In genomic region chr19:6272411-6272791, GRCh38 we compare ENCODE assay signal across 10 cellular contexts. TPM values are rescaled to one million over a fixed set of nuclear protein-coding genes. Genes with fewer than 3 reads are reported as not detected.
DNase-seq lines count a peak whose midpoint lies in the region; ATAC-seq and TF ChIP-seq lines count a peak whose summit lies in the region.
"Had no signal": no experiment of that assay in that cellular context is flagged by ENCODE, and none has a peak within 500 bp of the region (broad histone marks: within the 10 kb centered on the region; RNA-seq: fewer than 3 reads in every experiment).

No MANE protein-coding gene starts in this region.

- H3K4me3 ChIP-seq in gastroesophageal sphincter, result peak overlapping the region in 1 of 2 donors; percentile 44

- H3K4me3 Mint-ChIP-seq in CD14-positive monocyte (no peak overlapping the region), progenitor cell of endocrine pancreas (ENCODE audit: low read depth) (peak overlapping the region; percentile 54)
- H3K4me3 Mint-ChIP-seq in activated T-helper 17 cell treated with anti-CD3 and anti-CD28 coated beads, Interleukin-2, amount 50 U/mL, for 72 hours, result no peak overlapping the region
- no peak overlapping the region for H3K4me3 Mint-ChIP-seq in activated CD4-positive, alpha-beta T cell treated with anti-CD3 and anti-CD28 coated beads, Interleukin-2, amount 10 ng/mL, durations not matched to agents 24 days and 14 days

- TF ChIP-seq CTCF in CD14-positive monocyte (IDR thresholded peaks at IDR 0.05) (no peak), gastroesophageal sphincter (IDR thresholded peaks at IDR 0.05) (no peak), progenitor cell of endocrine pancreas (IDR thresholded peaks at IDR 0.05; ENCODE audit: unreplicated experiment) (no peak)

- DNase-seq in CD14-positive monocyte (ENCODE audit: low spot score) (no peak), progenitor cell of endocrine pancreas (ENCODE audit: low spot score, unreplicated experiment) (no peak), NCI-H2171 (lab: John Stamatoyannopoulos, UW) (no peak), ACHN (no peak), NCI-H446 (lab: John Stamatoyannopoulos, UW) (no peak)
- DNase-seq in activated CD4-positive, alpha-beta T cell treated with anti-CD3 and anti-CD28 coated beads, Interleukin-2, amount 10 ng/mL, durations not matched to agents 24 days and 14 days, result no peak
- DNase-seq: DND-41; effector CD8-positive, alpha-beta T cell had no signal

- H3K36me3 Mint-ChIP-seq in CD14-positive monocyte (peaks cover 38 to 48% of the 10 kb centered on the region in 2 donors), progenitor cell of endocrine pancreas (ENCODE audit: insufficient read depth) (peaks cover 15% of the 10 kb centered on the region)
- peaks cover 40% of the 10 kb centered on the region for H3K36me3 Mint-ChIP-seq in activated T-helper 17 cell treated with anti-CD3 and anti-CD28 coated beads, Interleukin-2, amount 50 U/mL, for 72 hours (ENCODE audit: low read depth)
- peaks cover 20% of the 10 kb centered on the region for H3K36me3 Mint-ChIP-seq in activated CD4-positive, alpha-beta T cell treated with anti-CD3 and anti-CD28 coated beads, Interleukin-2, amount 10 ng/mL, durations not matched to agents 24 days and 14 days (ENCODE audit: low read depth)

- H3K27me3 ChIP-seq in gastroesophageal sphincter, result no peaks in the 10 kb centered on the region

- 20 to 33% methylated on average over 1 to 3 of the region's 11 CpGs for WGBS in gastroesophageal sphincter (ENCODE audit: low coverage in 1 of 2), 2 donors

- peak overlapping the region in 6 of 7 donors; percentile 19 to 98 (median 70) for H3K27ac Mint-ChIP-seq in CD14-positive monocyte
- H3K27ac Mint-ChIP-seq in activated T-helper 17 cell treated with anti-CD3 and anti-CD28 coated beads, Interleukin-2, amount 50 U/mL, for 72 hours, result peak overlapping the region; percentile 71
- H3K27ac Mint-ChIP-seq in progenitor cell of endocrine pancreas, result peak overlapping the region; percentile 90
- no peak overlapping the region for H3K27ac Mint-ChIP-seq in activated CD4-positive, alpha-beta T cell treated with anti-CD3 and anti-CD28 coated beads, Interleukin-2, amount 10 ng/mL, durations not matched to agents 24 days and 14 days

- H3K9me3 ChIP-seq in gastroesophageal sphincter, result no peaks in the 10 kb centered on the region

- H3K4me1 ChIP-seq in gastroesophageal sphincter, result peaks cover 25 to 100% (median 63%) of the 10 kb centered on the region in 3 donors

- peaks cover 0 to 2% (median 0%) of the 10 kb centered on the region in 7 donors for H3K9me3 Mint-ChIP-seq in CD14-positive monocyte
- H3K9me3 Mint-ChIP-seq in activated T-helper 17 cell treated with anti-CD3 and anti-CD28 coated beads, Interleukin-2, amount 50 U/mL, for 72 hours, result no peaks in the 10 kb centered on the region
- no peaks in the 10 kb centered on the region for H3K9me3 Mint-ChIP-seq in progenitor cell of endocrine pancreas (ENCODE audit: low read depth)
- no peaks in the 10 kb centered on the region for H3K9me3 Mint-ChIP-seq in activated CD4-positive, alpha-beta T cell treated with anti-CD3 and anti-CD28 coated beads, Interleukin-2, amount 10 ng/mL, durations not matched to agents 24 days and 14 days

- H3K27me3 Mint-ChIP-seq in CD14-positive monocyte (ENCODE audit: low read depth in 3 of 3) (peaks cover 0 to 4% (median 0%) of the 10 kb centered on the region in 3 donors), progenitor cell of endocrine pancreas (no peaks in the 10 kb centered on the region)
- no peaks in the 10 kb centered on the region for H3K27me3 Mint-ChIP-seq in activated T-helper 17 cell treated with anti-CD3 and anti-CD28 coated beads, Interleukin-2, amount 50 U/mL, for 72 hours
- H3K27me3 Mint-ChIP-seq in activated CD4-positive, alpha-beta T cell treated with anti-CD3 and anti-CD28 coated beads, Interleukin-2, amount 10 ng/mL, durations not matched to agents 24 days and 14 days, result no peaks in the 10 kb centered on the region

- intact Hi-C loops in CD14-positive monocyte (cut with micrococcal nuclease), result no loop called here
- intact Hi-C loops in activated CD4-positive, alpha-beta T cell treated with anti-CD3 and anti-CD28 coated beads, Interleukin-2, amount 10 ng/mL, durations not matched to agents 24 days and 14 days (cut with micrococcal nuclease), result no loop called here

- H3K4me1 Mint-ChIP-seq in CD14-positive monocyte (peaks cover 66% of the 10 kb centered on the region), progenitor cell of endocrine pancreas (ENCODE audit: low read depth) (peaks cover 74% of the 10 kb centered on the region)
- peaks cover 20% of the 10 kb centered on the region for H3K4me1 Mint-ChIP-seq in activated T-helper 17 cell treated with anti-CD3 and anti-CD28 coated beads, Interleukin-2, amount 50 U/mL, for 72 hours
- peaks cover 11% of the 10 kb centered on the region for H3K4me1 Mint-ChIP-seq in activated CD4-positive, alpha-beta T cell treated with anti-CD3 and anti-CD28 coated beads, Interleukin-2, amount 10 ng/mL, durations not matched to agents 24 days and 14 days

- H3K27ac ChIP-seq in gastroesophageal sphincter, result peak overlapping the region; percentile 84 to 90 (median 86)

- in situ Hi-C loops in ACHN (cut with HindIII; ENCODE audit: low pct_ligation_motif_present, low pct_unique_long_range_greater_than_20kb, low sequenced_read_pairs), result no loop called here

- no peak for TF ChIP-seq EP300 in gastroesophageal sphincter (IDR thresholded peaks at IDR 0.05)

- peaks cover 0 to 31% of the 10 kb centered on the region in 2 donors for H3K36me3 ChIP-seq in gastroesophageal sphincter

- no peak for ATAC-seq in activated T-helper 17 cell treated with anti-CD3 and anti-CD28 coated beads, Interleukin-2, amount 50 U/mL, for 72 hours (replicated peaks)
- ATAC-seq in gastroesophageal sphincter, result no peak

- no peak for TF ChIP-seq POLR2A in gastroesophageal sphincter (IDR thresholded peaks at IDR 0.05)

RNA-seq across cellular contexts. Expression of gene MLLT1, which starts 7.4 kb away (rescaled TPM):
- under 1 TPM; 0.65 to 0.99 TPM for polyA plus RNA-seq in CD14-positive monocyte
- 10 to 100 TPM; 31.3 to 51.8 TPM for total RNA-seq in activated T-helper 17 cell treated with anti-CD3 and anti-CD28 coated beads, Interleukin-2, amount 50 U/mL, for 72 hours
- total RNA-seq in gastroesophageal sphincter (10 to 100 TPM; 21.4 to 42.5 (median 23.8) TPM), progenitor cell of endocrine pancreas (93.6 and 106 TPM in 2 replicates)
- 67.5 and 74.3 TPM in 2 replicates for total RNA-seq in activated CD4-positive, alpha-beta T cell treated with anti-CD3 and anti-CD28 coated beads, Interleukin-2, amount 10 ng/mL, durations not matched to agents 24 days and 14 days
